ENCODE assay signal across 2 cellular contexts in the genomic region with DNA sequence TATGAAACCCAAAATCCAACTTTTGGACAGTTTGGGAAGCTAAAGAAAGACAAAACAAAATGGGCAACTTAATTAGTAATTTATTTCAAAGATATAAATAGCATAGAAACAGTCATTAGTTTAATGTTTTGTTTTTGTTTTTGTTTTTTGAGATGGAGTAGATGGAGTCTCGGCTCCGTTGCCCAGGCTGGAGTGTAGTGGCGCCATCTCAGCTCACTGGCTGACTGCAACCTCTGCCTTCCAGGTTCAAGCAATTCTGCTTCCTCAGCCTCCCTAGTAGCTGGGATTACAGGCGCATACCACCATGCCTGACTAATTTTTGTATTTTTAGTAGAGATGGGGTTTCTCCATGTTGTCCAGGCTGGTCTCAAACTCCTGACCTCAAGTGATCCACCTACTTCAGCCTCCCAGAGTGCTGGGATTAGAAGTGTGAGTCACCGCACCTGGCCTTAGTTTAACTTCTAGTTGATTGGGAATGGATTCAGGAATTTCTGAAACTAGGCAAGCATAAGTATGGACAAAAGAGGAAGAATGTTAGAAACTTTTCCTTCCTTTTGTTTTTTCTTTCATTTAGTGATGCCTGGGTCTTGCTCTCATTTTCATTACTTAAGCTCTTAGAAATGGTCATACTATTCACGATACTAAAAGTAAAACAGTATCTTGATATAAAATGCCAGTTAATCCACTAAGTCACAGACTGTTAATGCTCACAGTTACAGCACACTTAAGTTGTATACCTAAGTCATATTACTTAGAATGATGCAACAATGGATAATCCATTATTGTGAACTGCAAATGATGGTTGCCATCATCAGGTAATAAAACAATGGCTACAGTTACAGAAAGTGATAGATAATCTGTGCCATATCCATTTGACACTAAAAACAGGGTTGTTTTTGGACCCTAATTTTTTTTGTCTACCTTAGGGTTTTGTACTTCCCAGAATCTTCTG.
TF ChIP-seq lines count a peak whose summit lies in the region.

No MANE protein-coding gene starts in this region.

TF ChIP-seq in SK-N-SH treated with all-trans-retinoic acid at 6 μM for 48 hours, 23 proteins besides CTCF, POLR2A, EP300 and RAD21 (continued from another document):
- TF ChIP-seq, protein P1, sequence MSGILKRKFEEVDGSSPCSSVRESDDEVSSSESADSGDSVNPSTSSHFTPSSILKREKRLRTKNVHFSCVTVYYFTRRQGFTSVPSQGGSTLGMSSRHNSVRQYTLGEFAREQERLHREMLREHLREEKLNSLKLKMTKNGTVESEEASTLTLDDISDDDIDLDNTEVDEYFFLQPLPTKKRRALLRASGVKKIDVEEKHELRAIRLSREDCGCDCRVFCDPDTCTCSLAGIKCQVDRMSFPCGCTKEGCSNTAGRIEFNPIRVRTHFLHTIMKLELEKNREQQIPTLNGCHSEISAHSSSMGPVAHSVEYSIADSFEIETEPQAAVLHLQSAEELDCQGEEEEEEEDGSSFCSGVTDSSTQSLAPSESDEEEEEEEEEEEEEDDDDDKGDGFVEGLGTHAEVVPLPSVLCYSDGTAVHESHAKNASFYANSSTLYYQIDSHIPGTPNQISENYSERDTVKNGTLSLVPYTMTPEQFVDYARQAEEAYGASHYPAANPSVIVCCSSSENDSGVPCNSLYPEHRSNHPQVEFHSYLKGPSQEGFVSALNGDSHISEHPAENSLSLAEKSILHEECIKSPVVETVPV (CRISPR knock-in tag; IDR thresholded peaks at IDR 0.05): no peak
- TF ChIP-seq, protein P2, sequence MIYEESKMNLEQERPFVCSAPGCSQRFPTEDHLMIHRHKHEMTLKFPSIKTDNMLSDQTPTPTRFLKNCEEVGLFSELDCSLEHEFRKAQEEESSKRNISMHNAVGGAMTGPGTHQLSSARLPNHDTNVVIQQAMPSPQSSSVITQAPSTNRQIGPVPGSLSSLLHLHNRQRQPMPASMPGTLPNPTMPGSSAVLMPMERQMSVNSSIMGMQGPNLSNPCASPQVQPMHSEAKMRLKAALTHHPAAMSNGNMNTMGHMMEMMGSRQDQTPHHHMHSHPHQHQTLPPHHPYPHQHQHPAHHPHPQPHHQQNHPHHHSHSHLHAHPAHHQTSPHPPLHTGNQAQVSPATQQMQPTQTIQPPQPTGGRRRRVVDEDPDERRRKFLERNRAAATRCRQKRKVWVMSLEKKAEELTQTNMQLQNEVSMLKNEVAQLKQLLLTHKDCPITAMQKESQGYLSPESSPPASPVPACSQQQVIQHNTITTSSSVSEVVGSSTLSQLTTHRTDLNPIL (CRISPR knock-in tag; IDR thresholded peaks at IDR 0.05; ENCODE audit: low read depth): no peak
- TF ChIP-seq, protein P3, sequence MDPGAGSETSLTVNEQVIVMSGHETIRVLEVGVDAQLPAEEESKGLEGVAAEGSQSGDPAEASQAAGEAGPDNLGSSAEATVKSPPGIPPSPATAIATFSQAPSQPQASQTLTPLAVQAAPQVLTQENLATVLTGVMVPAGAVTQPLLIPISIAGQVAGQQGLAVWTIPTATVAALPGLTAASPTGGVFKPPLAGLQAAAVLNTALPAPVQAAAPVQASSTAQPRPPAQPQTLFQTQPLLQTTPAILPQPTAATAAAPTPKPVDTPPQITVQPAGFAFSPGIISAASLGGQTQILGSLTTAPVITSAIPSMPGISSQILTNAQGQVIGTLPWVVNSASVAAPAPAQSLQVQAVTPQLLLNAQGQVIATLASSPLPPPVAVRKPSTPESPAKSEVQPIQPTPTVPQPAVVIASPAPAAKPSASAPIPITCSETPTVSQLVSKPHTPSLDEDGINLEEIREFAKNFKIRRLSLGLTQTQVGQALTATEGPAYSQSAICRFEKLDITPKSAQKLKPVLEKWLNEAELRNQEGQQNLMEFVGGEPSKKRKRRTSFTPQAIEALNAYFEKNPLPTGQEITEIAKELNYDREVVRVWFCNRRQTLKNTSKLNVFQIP (CRISPR knock-in tag; IDR thresholded peaks at IDR 0.05; ENCODE audit: borderline replicate concordance, low read depth): no peak
- TF ChIP-seq CSDC2 (CRISPR knock-in tag; IDR thresholded peaks at IDR 0.05) (no peak), ZC3H10 (CRISPR knock-in tag; IDR thresholded peaks at IDR 0.05) (no peak), TOX (CRISPR knock-in tag; IDR thresholded peaks at IDR 0.05; ENCODE audit: borderline replicate concordance) (no peak), PPARA (CRISPR knock-in tag; IDR thresholded peaks at IDR 0.05; ENCODE audit: borderline replicate concordance) (no peak), ESRRG (CRISPR knock-in tag; IDR thresholded peaks at IDR 0.05) (no peak), ZFP30 (CRISPR knock-in tag; IDR thresholded peaks at IDR 0.05) (no peak)

TF ChIP-seq in SK-N-SH, 30 proteins besides CTCF, POLR2A, EP300 and RAD21 (continued from another document):
- TF ChIP-seq, protein P4, sequence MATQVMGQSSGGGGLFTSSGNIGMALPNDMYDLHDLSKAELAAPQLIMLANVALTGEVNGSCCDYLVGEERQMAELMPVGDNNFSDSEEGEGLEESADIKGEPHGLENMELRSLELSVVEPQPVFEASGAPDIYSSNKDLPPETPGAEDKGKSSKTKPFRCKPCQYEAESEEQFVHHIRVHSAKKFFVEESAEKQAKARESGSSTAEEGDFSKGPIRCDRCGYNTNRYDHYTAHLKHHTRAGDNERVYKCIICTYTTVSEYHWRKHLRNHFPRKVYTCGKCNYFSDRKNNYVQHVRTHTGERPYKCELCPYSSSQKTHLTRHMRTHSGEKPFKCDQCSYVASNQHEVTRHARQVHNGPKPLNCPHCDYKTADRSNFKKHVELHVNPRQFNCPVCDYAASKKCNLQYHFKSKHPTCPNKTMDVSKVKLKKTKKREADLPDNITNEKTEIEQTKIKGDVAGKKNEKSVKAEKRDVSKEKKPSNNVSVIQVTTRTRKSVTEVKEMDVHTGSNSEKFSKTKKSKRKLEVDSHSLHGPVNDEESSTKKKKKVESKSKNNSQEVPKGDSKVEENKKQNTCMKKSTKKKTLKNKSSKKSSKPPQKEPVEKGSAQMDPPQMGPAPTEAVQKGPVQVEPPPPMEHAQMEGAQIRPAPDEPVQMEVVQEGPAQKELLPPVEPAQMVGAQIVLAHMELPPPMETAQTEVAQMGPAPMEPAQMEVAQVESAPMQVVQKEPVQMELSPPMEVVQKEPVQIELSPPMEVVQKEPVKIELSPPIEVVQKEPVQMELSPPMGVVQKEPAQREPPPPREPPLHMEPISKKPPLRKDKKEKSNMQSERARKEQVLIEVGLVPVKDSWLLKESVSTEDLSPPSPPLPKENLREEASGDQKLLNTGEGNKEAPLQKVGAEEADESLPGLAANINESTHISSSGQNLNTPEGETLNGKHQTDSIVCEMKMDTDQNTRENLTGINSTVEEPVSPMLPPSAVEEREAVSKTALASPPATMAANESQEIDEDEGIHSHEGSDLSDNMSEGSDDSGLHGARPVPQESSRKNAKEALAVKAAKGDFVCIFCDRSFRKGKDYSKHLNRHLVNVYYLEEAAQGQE (IDR thresholded peaks at IDR 0.05; ENCODE audit: low read depth, low read length): no peak
- no peak for TF ChIP-seq GABPA (IDR thresholded peaks at IDR 0.05; ENCODE audit: low read depth)
- no peak for TF ChIP-seq JUND (IDR thresholded peaks at IDR 0.05)
